11 cellular contexts compared by ENCODE assay signal in the genomic region with DNA sequence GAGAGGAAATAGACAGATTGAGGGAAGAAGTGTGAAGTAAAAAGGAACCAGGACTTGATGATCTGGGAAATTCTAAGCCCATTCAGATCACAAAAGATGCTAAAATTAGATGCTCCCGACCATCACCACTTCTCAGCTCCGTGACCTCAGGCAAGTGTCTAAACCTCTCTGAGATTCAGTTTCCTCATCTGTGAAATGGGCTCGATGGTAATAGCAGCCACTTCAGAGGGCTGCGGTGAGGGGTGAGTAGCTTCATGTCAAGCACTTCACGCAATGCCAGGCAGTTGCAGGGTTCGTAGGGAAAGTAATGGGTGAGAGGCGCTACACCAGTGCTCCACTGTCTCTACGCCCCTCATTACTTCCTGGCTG. TPM values are rescaled to one million over a fixed set of nuclear protein-coding genes. Genes with fewer than 3 reads are reported as not detected.
DNase-seq lines count a peak whose midpoint lies in the region; ATAC-seq, FAIRE-seq and TF ChIP-seq lines count a peak whose summit lies in the region.
"Had no signal": no experiment of that assay in that cellular context is flagged by ENCODE, and none has a peak within 500 bp of the region (broad histone marks: within the 10 kb centered on the region; RNA-seq: fewer than 3 reads in every experiment).

No MANE protein-coding gene starts in this region.

- H3K36me3 Mint-ChIP-seq in activated naive CD4-positive, alpha-beta T cell treated with anti-CD3 and anti-CD28 coated beads, Interleukin-2, amount 50 U/mL, for 24 hours, result peaks cover 2% of the 10 kb centered on the region
- no peaks in the 10 kb centered on the region for H3K36me3 Mint-ChIP-seq in natural killer cell

- H4K20me1 ChIP-seq in BLaER1 treated with 17β-estradiol and CSF1 and Interleukin-3, amounts not matched to agents 10 nM and 100 nM, result peaks cover 0 to 10% (median 9%) of the 10 kb centered on the region in 11 experiments; a peak in 14 of 22 replicates

- H3K36me3 ChIP-seq in BLaER1 treated with 17β-estradiol and CSF1 and Interleukin-3, amounts not matched to agents 10 nM and 100 nM, result no peaks in the 10 kb centered on the region

- H3K27me3 Mint-ChIP-seq in activated naive CD4-positive, alpha-beta T cell treated with anti-CD3 and anti-CD28 coated beads, Interleukin-2, amount 50 U/mL, for 24 hours, result no peaks in the 10 kb centered on the region
- H3K27me3 Mint-ChIP-seq in natural killer cell (ENCODE audit: low read depth in 2 of 2), result no peaks in the 10 kb centered on the region

- no peak overlapping the region for H3K4me3 ChIP-seq in BLaER1 treated with 17β-estradiol and CSF1 and Interleukin-3, amounts not matched to agents 10 nM and 100 nM

- peak; percentile 51 for FAIRE-seq in GM18507 (lab: Jason Lieb, UNC)

- TF ChIP-seq CTCF in natural killer cell (IDR thresholded peaks at IDR 0.05) (no peak), GM20000 (IDR thresholded peaks at IDR 0.05; ENCODE audit: extremely low read depth, missing control alignments) (no peak)

- ATAC-seq in natural killer cell, result peak; percentile 11 to 38 (median 29)

- H3K4me2 ChIP-seq in BLaER1 treated with 17β-estradiol and CSF1 and Interleukin-3, amounts not matched to agents 10 nM and 100 nM, result peak overlapping the region in 8 of 11 experiments; percentile 3 to 100 (median 22); a peak in 12 of 22 replicates

- H3K9ac ChIP-seq in BLaER1 treated with 17β-estradiol and CSF1 and Interleukin-3, amounts not matched to agents 10 nM and 100 nM, result no peak overlapping the region

- peaks cover 23% of the 10 kb centered on the region for H3K4me1 Mint-ChIP-seq in activated naive CD4-positive, alpha-beta T cell treated with anti-CD3 and anti-CD28 coated beads, Interleukin-2, amount 50 U/mL, for 24 hours
- peaks cover 26 to 39% of the 10 kb centered on the region in 2 donors for H3K4me1 Mint-ChIP-seq in natural killer cell

- peaks cover 27 to 39% (median 30%) of the 10 kb centered on the region in 10 experiments for H3K4me1 ChIP-seq in BLaER1 treated with 17β-estradiol and CSF1 and Interleukin-3, amounts not matched to agents 10 nM and 100 nM

- H3K27ac ChIP-seq in BLaER1 treated with 17β-estradiol and CSF1 and Interleukin-3, amounts not matched to agents 10 nM and 100 nM, result no peak overlapping the region

- H3K9me3 ChIP-seq in BLaER1 treated with 17β-estradiol and CSF1 and Interleukin-3, amounts not matched to agents 10 nM and 100 nM (replicated peaks in 1 of 11), result peaks cover 0 to 9% (median 5%) of the 10 kb centered on the region in 11 experiments; a peak in 10 of 22 replicates

- H3K27ac Mint-ChIP-seq in activated naive CD4-positive, alpha-beta T cell treated with anti-CD3 and anti-CD28 coated beads, Interleukin-2, amount 50 U/mL, for 24 hours, result no peak overlapping the region
- peak overlapping the region; percentile 73 to 92 for H3K27ac Mint-ChIP-seq in natural killer cell

- intact Hi-C loops in natural killer cell (cut with micrococcal nuclease), result no loop called here

- H3K9me3 Mint-ChIP-seq in activated naive CD4-positive, alpha-beta T cell treated with anti-CD3 and anti-CD28 coated beads, Interleukin-2, amount 50 U/mL, for 24 hours, result no peaks in the 10 kb centered on the region
- no peaks in the 10 kb centered on the region for H3K9me3 Mint-ChIP-seq in natural killer cell
- H3K9me3 Mint-ChIP-seq: HFFc6 had no signal

- peaks cover 0 to 15% (median 5%) of the 10 kb centered on the region in 11 experiments; a peak in 9 of 22 replicates for H3K27me3 ChIP-seq in BLaER1 treated with 17β-estradiol and CSF1 and Interleukin-3, amounts not matched to agents 10 nM and 100 nM

- peak overlapping the region; percentile 64 for H3K4me3 Mint-ChIP-seq in activated naive CD4-positive, alpha-beta T cell treated with anti-CD3 and anti-CD28 coated beads, Interleukin-2, amount 50 U/mL, for 24 hours
- peak overlapping the region; percentile 80 for H3K4me3 Mint-ChIP-seq in natural killer cell

- DNase-seq in GM18507 (ENCODE audit: extremely low spot score, insufficient read length, low read depth) (no peak), natural killer cell (peak; percentile 34), GM20000 (ENCODE audit: low spot score) (no peak), DMS153 (lab: John Stamatoyannopoulos, UW) (no peak), NCI-H1105 treated with DMSO at 0.1 percent for 48 hours (lab: John Stamatoyannopoulos, UW) (no peak), SKM-1 (lab: John Stamatoyannopoulos, UW; ENCODE audit: unreplicated experiment) (no peak)
- DNase-seq: Calu3, HFFc6, Karpas-422 had no signal

RNA-seq across cellular contexts. Expression of a gene that starts 9.0 kb away (rescaled TPM):
- 10 to 100 TPM; 18.5 to 22.2 (median 20.6) TPM for total RNA-seq in natural killer cell
